22 cellular contexts compared by ENCODE assay signal in the genomic region with DNA sequence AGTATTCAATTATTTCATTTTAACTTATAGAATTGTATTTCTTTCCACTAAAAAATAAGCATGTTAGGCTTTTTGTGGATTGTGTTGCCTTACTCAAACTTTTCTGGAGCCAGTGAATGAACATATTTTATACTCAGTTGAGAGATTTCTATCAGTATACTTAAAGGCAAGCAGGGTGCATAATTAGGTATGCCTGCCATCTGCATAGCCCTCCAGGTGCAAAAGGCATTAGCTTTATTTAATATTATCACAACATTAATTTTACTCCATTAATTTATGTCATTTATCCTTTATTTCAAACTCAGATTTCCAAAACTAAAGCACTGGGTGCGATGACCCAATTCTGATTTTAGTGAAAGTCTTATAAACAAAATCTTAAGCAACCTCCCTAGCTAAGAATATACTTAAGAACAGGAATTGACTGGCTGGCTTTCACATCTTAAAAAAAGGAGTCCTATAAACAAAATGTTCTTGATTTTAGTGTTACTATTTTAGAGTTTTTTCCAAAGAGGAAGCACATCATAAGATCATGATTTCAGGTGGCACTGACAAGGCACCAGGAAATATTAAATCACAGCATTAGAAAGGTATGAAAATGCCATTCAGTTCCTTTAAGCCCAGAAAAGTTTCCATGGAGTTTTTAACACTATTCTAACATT.
A peak's percentile ranks its signal among the peaks of the same experiment; 100 is the strongest.
DNase-seq lines count a peak whose midpoint lies in the region; ATAC-seq and TF ChIP-seq lines count a peak whose summit lies in the region.
"Had no signal": no experiment of that assay in that cellular context is flagged by ENCODE, and none has a peak within 500 bp of the region (broad histone marks: within the 10 kb centered on the region; RNA-seq: fewer than 3 reads in every experiment).

No MANE protein-coding gene starts in this region.

- H3K4me3 Mint-ChIP-seq in activated naive CD4-positive, alpha-beta T cell treated with anti-CD3 and anti-CD28 coated beads, Interleukin-2, amount 10 ng/mL, durations not matched to agents 7 days and 5 days, result no peak overlapping the region
- H3K4me3 Mint-ChIP-seq: CD14-positive monocyte; CD8-positive, alpha-beta memory T cell had no signal

- H3K27me3 Mint-ChIP-seq in activated naive CD4-positive, alpha-beta T cell treated with anti-CD3 and anti-CD28 coated beads, Interleukin-2, amount 10 ng/mL, durations not matched to agents 7 days and 5 days, result no peaks in the 10 kb centered on the region
- H3K27me3 Mint-ChIP-seq: CD8-positive, alpha-beta memory T cell had no signal

- 27 to 31% methylated on average over 1 of the region's 1 CpG for whole genome bisulfite sequencing in aorta, 2 donors

- TF ChIP-seq CTCF in coronary artery (IDR thresholded peaks at IDR 0.05), result no peak

- H3K9me3 ChIP-seq in aorta (ENCODE audit: control insufficient read depth, low read length), result no peaks in the 10 kb centered on the region
- H3K9me3 ChIP-seq: BE2C had no signal

- no peaks in the 10 kb centered on the region for H3K36me3 Mint-ChIP-seq in activated naive CD4-positive, alpha-beta T cell treated with anti-CD3 and anti-CD28 coated beads, Interleukin-2, amount 10 ng/mL, durations not matched to agents 7 days and 5 days
- H3K36me3 Mint-ChIP-seq: CD14-positive monocyte; CD8-positive, alpha-beta memory T cell had no signal

- DNase-seq in NCI-H2171 treated with DMSO at 0.1 percent for 48 hours (lab: John Stamatoyannopoulos, UW), result peak; percentile 48
- DNase-seq in NCI-H2171 (lab: John Stamatoyannopoulos, UW), result no peak
- DNase-seq in coronary artery (ENCODE audit: low spot score), result no peak
- DNase-seq in renal cortical epithelial cell (ENCODE audit: low read depth), result peak; percentile 7
- DNase-seq in aorta, result no peak
- DNase-seq in activated naive CD4-positive, alpha-beta T cell treated with anti-CD3 and anti-CD28 coated beads, Interleukin-2, amount 10 ng/mL, durations not matched to agents 7 days and 5 days, result no peak
- DNase-seq in inferior parietal cortex (ENCODE audit: extremely low spot score), result no peak
- DNase-seq: 8988T; ACHN; BE2C; CD8-positive, alpha-beta memory T cell; DMS153; DND-41; NCI-H1048; NCI-H1417 treated with DMSO at 0.1 percent for 48 hours; NCI-H187 treated with DMSO at 0.1 percent for 48 hours; NCI-H2227 treated with DMSO at 0.1 percent for 48 hours; NCI-H526 treated with DMSO at 0.1 percent for 48 hours; SHP77 treated with DMSO at 0.1 percent for 48 hours had no signal

- H3K27me3 ChIP-seq in aorta (ENCODE audit: control insufficient read depth in 1 of 2, insufficient read depth in 2 of 2, low read length in 1 of 2), result no peaks in the 10 kb centered on the region
- H3K27me3 ChIP-seq: BE2C had no signal

- CTCF ChIA-PET in activated naive CD4-positive, alpha-beta T cell treated with anti-CD3 and anti-CD28 coated beads, Interleukin-2, amount 10 ng/mL, durations not matched to agents 7 days and 5 days (lab: Charles Lee), result no interaction called here

- H3K27ac ChIP-seq in coronary artery (peak overlapping the region; percentile 71 to 75), aorta (ENCODE audit: low read depth in 1 of 2, low read length in 2 of 2) (no peak overlapping the region)

- no peak overlapping the region for H3K27ac Mint-ChIP-seq in activated naive CD4-positive, alpha-beta T cell treated with anti-CD3 and anti-CD28 coated beads, Interleukin-2, amount 10 ng/mL, durations not matched to agents 7 days and 5 days
- H3K27ac Mint-ChIP-seq: CD14-positive monocyte; CD8-positive, alpha-beta memory T cell had no signal

- ATAC-seq in aorta (ENCODE audit: low FRiP score) (peak; percentile 77), HG03460 (IDR thresholded peaks at IDR 0.05; ENCODE audit: unreplicated experiment) (no peak)
- ATAC-seq: Panc1 had no signal

- H3K9me3 Mint-ChIP-seq in activated naive CD4-positive, alpha-beta T cell treated with anti-CD3 and anti-CD28 coated beads, Interleukin-2, amount 10 ng/mL, durations not matched to agents 7 days and 5 days, result no peaks in the 10 kb centered on the region

- intact Hi-C loops in aorta (cut with DNase I), result no loop called here

- peaks cover 2 to 5% of the 10 kb centered on the region in 2 donors for H3K4me1 ChIP-seq in aorta (ENCODE audit: control insufficient read depth in 1 of 2, insufficient read depth in 2 of 2, low read length in 2 of 2)

- H3K4me3 ChIP-seq in coronary artery, result no peak overlapping the region
- H3K4me3 ChIP-seq in aorta (ENCODE audit: low read length in 2 of 2), result no peak overlapping the region

- H3K4me1 Mint-ChIP-seq in activated naive CD4-positive, alpha-beta T cell treated with anti-CD3 and anti-CD28 coated beads, Interleukin-2, amount 10 ng/mL, durations not matched to agents 7 days and 5 days, result no peaks in the 10 kb centered on the region
- H3K4me1 Mint-ChIP-seq: CD14-positive monocyte; CD8-positive, alpha-beta memory T cell had no signal

- peaks cover 0 to 5% of the 10 kb centered on the region in 2 donors for H3K36me3 ChIP-seq in aorta (ENCODE audit: control insufficient read depth in 1 of 2, insufficient read depth in 2 of 2, low read length in 1 of 2)
- H3K36me3 ChIP-seq: BE2C had no signal

Comparison
In these comparisons a context has a peak if more than half of its experiments do, and no peak if none do; other contexts are left out.
1. DNase-seq: peak in NCI-H2171 treated with DMSO at 0.1 percent for 48 hours (single experiment) and renal cortical epithelial cell (single experiment); none in NCI-H2171 (single experiment), coronary artery (single experiment), aorta (0 of 2), activated naive CD4-positive, alpha-beta T cell treated with anti-CD3 and anti-CD28 coated beads, Interleukin-2, amount 10 ng/mL, durations not matched to agents 7 days and 5 days (single experiment) and inferior parietal cortex (single experiment).
2. H3K27ac ChIP-seq: peak in coronary artery (2 of 2); none in aorta (0 of 2).